In genomic region chr1:187417524-187417923, GRCh38 we compare ENCODE assay signal across 38 cellular contexts.
"Had no signal": no experiment of that assay in that cellular context is flagged by ENCODE, and none has a peak within 500 bp of the region (broad histone marks: within the 10 kb centered on the region; RNA-seq: fewer than 3 reads in every experiment).

No MANE protein-coding gene starts in this region.

- H3K27me3 Mint-ChIP-seq: activated CD4-positive, alpha-beta memory T cell treated with anti-CD3 and anti-CD28 coated beads, Interleukin-2, amount 10 ng/mL, durations not matched to agents 7 days and 5 days; activated CD4-positive, alpha-beta T cell treated with anti-CD3 and anti-CD28 coated beads for 36 hours; activated CD4-positive, alpha-beta T cell treated with anti-CD3 and anti-CD28 coated beads, Interleukin-2, amount 10 ng/mL, durations not matched to agents 7 days and 5 days; activated CD8-positive, alpha-beta memory T cell treated with anti-CD3 and anti-CD28 coated beads, Interleukin-2, amount 10 ng/mL, durations not matched to agents 7 days and 5 days; activated naive CD4-positive, alpha-beta T cell treated with anti-CD3 and anti-CD28 coated beads, Interleukin-2, amount 10 ng/mL, durations not matched to agents 7 days and 5 days; activated naive CD4-positive, alpha-beta T cell treated with anti-CD3 and anti-CD28 coated beads, Interleukin-2, amount 50 U/mL, for 24 hours; activated naive CD8-positive, alpha-beta T cell; activated naive CD8-positive, alpha-beta T cell treated with anti-CD3 and anti-CD28 coated beads, Interleukin-2, amount 10 ng/mL, durations not matched to agents 7 days and 5 days; activated naive CD8-positive, alpha-beta T cell treated with anti-CD3 and anti-CD28 coated beads, Interleukin-2, amount 50 U/mL, for 24 hours; activated T-cell treated with anti-CD3 and anti-CD28 coated beads, Interleukin-2, amount 50 U/mL, for 24 hours; brain; central memory CD8-positive, alpha-beta T cell had no signal

- H3K9me3 Mint-ChIP-seq: activated CD4-positive, alpha-beta memory T cell treated with anti-CD3 and anti-CD28 coated beads, Interleukin-2, amount 10 ng/mL, durations not matched to agents 7 days and 5 days; activated CD4-positive, alpha-beta T cell treated with anti-CD3 and anti-CD28 coated beads, Interleukin-2, amount 10 ng/mL, durations not matched to agents 7 days and 5 days; activated naive CD4-positive, alpha-beta T cell treated with anti-CD3 and anti-CD28 coated beads, Interleukin-2, amount 10 ng/mL, durations not matched to agents 7 days and 5 days; activated naive CD4-positive, alpha-beta T cell treated with anti-CD3 and anti-CD28 coated beads, Interleukin-2, amount 50 U/mL, for 24 hours; activated naive CD8-positive, alpha-beta T cell treated with anti-CD3 and anti-CD28 coated beads, Interleukin-2, amount 50 U/mL, for 24 hours; activated T-cell treated with anti-CD3 and anti-CD28 coated beads, Interleukin-2, amount 50 U/mL, for 24 hours; activated T-helper 2 cell treated with anti-CD3 and anti-CD28 coated beads, Interferon-gamma antibody, Interleukin-2, Interleukin-4, amounts not matched to agents 10 μg/mL and 5 μg/mL and 100 μg/mL, durations not matched to agents 14 hours and 24 hours and 36 hours; brain; T-helper 1 cell treated with Interleukin-12 subunit alpha and Interleukin-12 subunit beta and Interleukin-4 antibody, amounts not matched to agents 30 μg/mL and 1 μg/mL, for 36 hours; T-helper 2 cell treated with Interferon-gamma antibody and Interleukin-4, amounts not matched to agents 5 μg/mL and 100 μg/mL, for 36 hours had no signal

- H3K4me1 ChIP-seq: ascending aorta had no signal

- DNase-seq: activated CD4-positive, alpha-beta memory T cell treated with anti-CD3 and anti-CD28 coated beads, Interleukin-2, amount 10 ng/mL, durations not matched to agents 7 days and 5 days; activated CD4-positive, alpha-beta T cell treated with anti-CD3 and anti-CD28 coated beads for 1 hour; activated CD4-positive, alpha-beta T cell treated with anti-CD3 and anti-CD28 coated beads for 36 hours; activated CD4-positive, alpha-beta T cell treated with anti-CD3 and anti-CD28 coated beads for 48 hours; activated CD4-positive, alpha-beta T cell treated with anti-CD3 and anti-CD28 coated beads, Interleukin-2, amount 10 ng/mL, durations not matched to agents 7 days and 5 days; activated CD4-positive, alpha-beta T cell treated with anti-CD3 and anti-CD28 coated beads, Interleukin-2, amount 50 U/mL, for 48 hours; activated CD4-positive, CD25-positive, alpha-beta regulatory T cell; activated CD8-positive, alpha-beta memory T cell treated with anti-CD3 and anti-CD28 coated beads for 24 hours; activated CD8-positive, alpha-beta memory T cell treated with anti-CD3 and anti-CD28 coated beads, Interleukin-2, amount 10 ng/mL, durations not matched to agents 7 days and 5 days; activated CD8-positive, alpha-beta memory T cell treated with anti-CD3 and anti-CD28 coated beads, Interleukin-2, amount 50 U/mL, for 48 hours; activated CD8-positive, alpha-beta T cell treated with anti-CD3 and anti-CD28 coated beads, Interleukin-2, amount 10 ng/mL, durations not matched to agents 7 days and 5 days; activated effector memory CD4-positive, alpha-beta T cell treated with Interleukin-2 at 50 U/mL for 16 hours; activated gamma-delta T cell; activated naive CD4-positive, alpha-beta T cell treated with anti-CD3 and anti-CD28 coated beads, Interleukin-2, amount 10 ng/mL, durations not matched to agents 7 days and 5 days; activated naive CD4-positive, alpha-beta T cell treated with Interleukin-2 at 50 U/mL for 16 hours; activated naive CD8-positive, alpha-beta T cell treated with anti-CD3 and anti-CD28 coated beads, Interleukin-2, amount 10 ng/mL, durations not matched to agents 7 days and 5 days; activated naive CD8-positive, alpha-beta T cell treated with anti-CD3 and anti-CD28 coated beads, Interleukin-2, amount 50 U/mL, for 24 hours; activated T-cell treated with anti-CD3 and anti-CD28 coated beads, Interleukin-2, amount 50 U/mL, for 24 hours; activated T-cell treated with anti-CD3 and anti-CD28 coated beads, Interleukin-2, amount 50 U/mL, for 48 hours; amygdala; anterior cingulate cortex; caudate nucleus; cerebellar nuclear complex; T-helper 2 cell; T-helper 9 cell had no signal

- H3K9me3 ChIP-seq: ascending aorta had no signal

- H3K4me3 Mint-ChIP-seq: activated CD4-positive, alpha-beta memory T cell treated with anti-CD3 and anti-CD28 coated beads, Interleukin-2, amount 10 ng/mL, durations not matched to agents 7 days and 5 days; activated CD4-positive, alpha-beta T cell treated with anti-CD3 and anti-CD28 coated beads for 36 hours; activated CD4-positive, alpha-beta T cell treated with anti-CD3 and anti-CD28 coated beads, Interleukin-2, amount 10 ng/mL, durations not matched to agents 7 days and 5 days; activated CD8-positive, alpha-beta memory T cell treated with anti-CD3 and anti-CD28 coated beads, Interleukin-2, amount 10 ng/mL, durations not matched to agents 7 days and 5 days; activated CD8-positive, alpha-beta T cell treated with anti-CD3 and anti-CD28 coated beads, Interleukin-2, amount 10 ng/mL, durations not matched to agents 7 days and 5 days; activated naive CD4-positive, alpha-beta T cell treated with anti-CD3 and anti-CD28 coated beads, Interleukin-2, amount 10 ng/mL, durations not matched to agents 7 days and 5 days; activated naive CD4-positive, alpha-beta T cell treated with anti-CD3 and anti-CD28 coated beads, Interleukin-2, amount 50 U/mL, for 24 hours; activated naive CD8-positive, alpha-beta T cell; activated naive CD8-positive, alpha-beta T cell treated with anti-CD3 and anti-CD28 coated beads, Interleukin-2, amount 10 ng/mL, durations not matched to agents 7 days and 5 days; activated naive CD8-positive, alpha-beta T cell treated with anti-CD3 and anti-CD28 coated beads, Interleukin-2, amount 50 U/mL, for 24 hours; activated T-cell treated with anti-CD3 and anti-CD28 coated beads, Interleukin-2, amount 50 U/mL, for 24 hours; brain; central memory CD8-positive, alpha-beta T cell; T-helper 1 cell treated with Interleukin-12 subunit alpha and Interleukin-12 subunit beta and Interleukin-4 antibody, amounts not matched to agents 30 μg/mL and 1 μg/mL, for 36 hours; T-helper 2 cell treated with Interferon-gamma antibody and Interleukin-4, amounts not matched to agents 5 μg/mL and 100 μg/mL, for 36 hours had no signal

- ATAC-seq: activated CD4-positive, alpha-beta T cell treated with anti-CD3 and anti-CD28 coated beads for 36 hours; activated CD4-positive, CD25-positive, alpha-beta regulatory T cell treated with anti-CD3 and anti-CD28 coated beads, Interleukin-2, amount 50 U/mL, for 24 hours; activated CD8-positive, alpha-beta memory T cell treated with anti-CD3 and anti-CD28 coated beads, Interleukin-2, amount 10 ng/mL, durations not matched to agents 7 days and 5 days; activated CD8-positive, alpha-beta T cell treated with anti-CD3 and anti-CD28 coated beads, Interleukin-2, amount 10 ng/mL, durations not matched to agents 7 days and 5 days; activated naive CD8-positive, alpha-beta T cell treated with anti-CD3 and anti-CD28 coated beads, Interleukin-2, amount 50 U/mL, for 24 hours had no signal

- H3K4me1 Mint-ChIP-seq: activated CD4-positive, alpha-beta memory T cell treated with anti-CD3 and anti-CD28 coated beads, Interleukin-2, amount 10 ng/mL, durations not matched to agents 7 days and 5 days; activated CD4-positive, alpha-beta T cell treated with anti-CD3 and anti-CD28 coated beads for 36 hours; activated CD4-positive, alpha-beta T cell treated with anti-CD3 and anti-CD28 coated beads, Interleukin-2, amount 10 ng/mL, durations not matched to agents 7 days and 5 days; activated CD8-positive, alpha-beta memory T cell treated with anti-CD3 and anti-CD28 coated beads, Interleukin-2, amount 10 ng/mL, durations not matched to agents 7 days and 5 days; activated naive CD4-positive, alpha-beta T cell treated with anti-CD3 and anti-CD28 coated beads, Interleukin-2, amount 10 ng/mL, durations not matched to agents 7 days and 5 days; activated naive CD4-positive, alpha-beta T cell treated with anti-CD3 and anti-CD28 coated beads, Interleukin-2, amount 50 U/mL, for 24 hours; activated naive CD8-positive, alpha-beta T cell treated with anti-CD3 and anti-CD28 coated beads, Interleukin-2, amount 10 ng/mL, durations not matched to agents 7 days and 5 days; activated naive CD8-positive, alpha-beta T cell treated with anti-CD3 and anti-CD28 coated beads, Interleukin-2, amount 50 U/mL, for 24 hours; central memory CD8-positive, alpha-beta T cell had no signal

- H3K27me3 ChIP-seq: ascending aorta, cardiac muscle cell had no signal

- H3K36me3 Mint-ChIP-seq: activated CD8-positive, alpha-beta memory T cell treated with anti-CD3 and anti-CD28 coated beads, Interleukin-2, amount 10 ng/mL, durations not matched to agents 7 days and 5 days; activated naive CD4-positive, alpha-beta T cell treated with anti-CD3 and anti-CD28 coated beads, Interleukin-2, amount 10 ng/mL, durations not matched to agents 7 days and 5 days; activated naive CD4-positive, alpha-beta T cell treated with anti-CD3 and anti-CD28 coated beads, Interleukin-2, amount 50 U/mL, for 24 hours; activated naive CD8-positive, alpha-beta T cell; activated naive CD8-positive, alpha-beta T cell treated with anti-CD3 and anti-CD28 coated beads, Interleukin-2, amount 10 ng/mL, durations not matched to agents 7 days and 5 days; brain had no signal

- H3K4me3 ChIP-seq: ascending aorta, cardiac muscle cell had no signal

- H3K27ac ChIP-seq: ascending aorta, cardiac muscle cell, VCaP had no signal

- FAIRE-seq: bronchial epithelial cell, TTC549 had no signal

- H3K36me3 ChIP-seq: ascending aorta, cardiac muscle cell had no signal

- H3K27ac Mint-ChIP-seq: activated CD4-positive, alpha-beta memory T cell treated with anti-CD3 and anti-CD28 coated beads, Interleukin-2, amount 10 ng/mL, durations not matched to agents 7 days and 5 days; activated CD4-positive, alpha-beta T cell treated with anti-CD3 and anti-CD28 coated beads for 36 hours; activated CD4-positive, alpha-beta T cell treated with anti-CD3 and anti-CD28 coated beads, Interleukin-2, amount 10 ng/mL, durations not matched to agents 7 days and 5 days; activated CD8-positive, alpha-beta memory T cell treated with anti-CD3 and anti-CD28 coated beads, Interleukin-2, amount 10 ng/mL, durations not matched to agents 7 days and 5 days; activated CD8-positive, alpha-beta T cell treated with anti-CD3 and anti-CD28 coated beads, Interleukin-2, amount 10 ng/mL, durations not matched to agents 7 days and 5 days; activated naive CD4-positive, alpha-beta T cell treated with anti-CD3 and anti-CD28 coated beads, Interleukin-2, amount 10 ng/mL, durations not matched to agents 7 days and 5 days; activated naive CD4-positive, alpha-beta T cell treated with anti-CD3 and anti-CD28 coated beads, Interleukin-2, amount 50 U/mL, for 24 hours; activated naive CD8-positive, alpha-beta T cell; activated naive CD8-positive, alpha-beta T cell treated with anti-CD3 and anti-CD28 coated beads, Interleukin-2, amount 10 ng/mL, durations not matched to agents 7 days and 5 days; activated naive CD8-positive, alpha-beta T cell treated with anti-CD3 and anti-CD28 coated beads, Interleukin-2, amount 50 U/mL, for 24 hours; activated T-cell treated with anti-CD3 and anti-CD28 coated beads, Interleukin-2, amount 50 U/mL, for 24 hours; activated T-helper 2 cell treated with anti-CD3 and anti-CD28 coated beads, Interferon-gamma antibody, Interleukin-2, Interleukin-4, amounts not matched to agents 10 μg/mL and 5 μg/mL and 100 μg/mL, durations not matched to agents 14 hours and 24 hours and 36 hours; brain; T-helper 1 cell treated with Interleukin-12 subunit alpha and Interleukin-12 subunit beta and Interleukin-4 antibody, amounts not matched to agents 30 μg/mL and 1 μg/mL, for 36 hours; T-helper 2 cell treated with Interferon-gamma antibody and Interleukin-4, amounts not matched to agents 5 μg/mL and 100 μg/mL, for 36 hours had no signal
